20 cellular contexts compared by ENCODE assay signal in genomic region chr9:128304971-128305288, GRCh38. TPM values are rescaled to one million over a fixed set of nuclear protein-coding genes. Genes with fewer than 3 reads are reported as not detected.
A peak's percentile ranks its signal among the peaks of the same experiment; 100 is the strongest.
DNase-seq lines count a peak whose midpoint lies in the region; TF ChIP-seq lines count a peak whose summit lies in the region.
"Had no signal": no experiment of that assay in that cellular context is flagged by ENCODE, and none has a peak within 500 bp of the region (broad histone marks: within the 10 kb centered on the region; RNA-seq: fewer than 3 reads in every experiment).

No MANE protein-coding gene starts in this region.

- TF ChIP-seq EP300 in transverse colon (IDR thresholded peaks at IDR 0.05; ENCODE audit: low read depth): no peak

- TF ChIP-seq CTCF in brain microvascular endothelial cell (IDR thresholded peaks at IDR 0.05; ENCODE audit: low read depth, low read length, missing control alignments): no peak
- no peak for TF ChIP-seq CTCF in transverse colon (IDR thresholded peaks at IDR 0.05)

- in situ Hi-C loops in brain microvascular endothelial cell (cut with HindIII; ENCODE audit: low pct_ligation_motif_present, low sequenced_read_pairs): no loop called here
- in situ Hi-C loops in transverse colon (cut with MboI; ENCODE audit: low pct_ligation_motif_present in 1 of 4, low pct_unique_long_range_greater_than_20kb in 1 of 4, low sequenced_read_pairs in 3 of 4): no loop called here

- 63 to 67% methylated on average over 4 to 5 of the region's 5 CpGs for WGBS in transverse colon (ENCODE audit: low coverage in 1 of 2), 2 donors

- H3K9me3 ChIP-seq in transverse colon: no peaks in the 10 kb centered on the region
- H3K9me3 ChIP-seq: spleen, tibial nerve had no signal

- peak overlapping the region; percentile 3 for H3K27ac ChIP-seq in brain microvascular endothelial cell
- H3K27ac ChIP-seq in transverse colon: no peak overlapping the region
- H3K27ac ChIP-seq: 22Rv1, HL-60, neural progenitor cell, spleen, tibial nerve had no signal

- intact Hi-C loops in transverse colon (cut with DNase I; ENCODE audit: low total_unique reads): no loop called here

- H3K27me3 ChIP-seq in brain microvascular endothelial cell (replicated peaks): no peaks in the 10 kb centered on the region
- no peaks in the 10 kb centered on the region for H3K27me3 ChIP-seq in transverse colon
- H3K27me3 ChIP-seq: neural progenitor cell, spleen, tibial nerve had no signal

- DNase-seq in NCI-H524 (lab: John Stamatoyannopoulos, UW): peak; percentile 23 to 30
- DNase-seq in NCI-H524 treated with DMSO at 0.1 percent for 48 hours (lab: John Stamatoyannopoulos, UW): no peak
- DNase-seq in brain microvascular endothelial cell: peak; percentile 36
- peak; percentile 18 for DNase-seq in transverse colon
- DNase-seq in AG08396 (ENCODE audit: low spot score): no peak
- DNase-seq in stimulated activated CD4-positive, alpha-beta T cell treated with anti-CD3 and anti-CD28 coated beads, Interleukin-4, amount 100 ng/mL, for 1 hour: no peak
- DNase-seq: activated CD8-positive, alpha-beta memory T cell treated with anti-CD3 and anti-CD28 coated beads, Interleukin-2, amount 10 ng/mL, durations not matched to agents 7 days and 5 days; activated effector memory CD4-positive, alpha-beta T cell treated with Interleukin-2 at 50 U/mL for 16 hours; DND-41; foreskin melanocyte; midbrain; MV-4-11; NCI-H2029 treated with DMSO at 0.1 percent for 48 hours; NCI-H510A treated with DMSO at 0.1 percent for 48 hours; OCI-M1; spleen had no signal

- no peak for TF ChIP-seq POLR2A in transverse colon (IDR thresholded peaks at IDR 0.05)

- H3K4me3 ChIP-seq in brain microvascular endothelial cell (ENCODE audit: low read depth, low read length): no peak overlapping the region
- no peak overlapping the region for H3K4me3 ChIP-seq in transverse colon
- H3K4me3 ChIP-seq: neural progenitor cell, spleen, tibial nerve had no signal

- H3K4me1 ChIP-seq in transverse colon: no peaks in the 10 kb centered on the region
- H3K4me1 ChIP-seq: neural progenitor cell had no signal

- H3K36me3 ChIP-seq in brain microvascular endothelial cell (replicated peaks) (peaks cover 16% of the 10 kb centered on the region), transverse colon (peaks cover 0 to 7% (median 3%) of the 10 kb centered on the region in 4 donors)
- H3K36me3 ChIP-seq: neural progenitor cell had no signal

RNA-seq across cellular contexts. Expression of gene TRUB2, which starts 17.3 kb away (rescaled TPM):
- 10 to 100 TPM in 3 of 4 donors, 1 to 10 TPM in 1; 6.0 to 47.0 (median 12.5) TPM for total RNA-seq in transverse colon

RNA-seq across cellular contexts. Expression of gene COQ4, which starts 17.7 kb away (rescaled TPM):
- total RNA-seq in transverse colon: 100 to 1,000 TPM in 3 of 4 donors, 10 to 100 TPM in 1; 90.8 to 117 (median 109) TPM

RNA-seq across cellular contexts. Expression of gene SWI5, which starts 28.9 kb away (rescaled TPM):
- total RNA-seq in transverse colon: 10 to 100 TPM in 2 of 4 donors, 1 to 10 TPM in 1, not detected in 1; 7.8 to 20.8 (median 20.8) TPM

RNA-seq across cellular contexts. Expression of gene GOLGA2, which starts 29.1 kb away (rescaled TPM):
- 100 to 1,000 TPM in 1 of 4 donors, 10 to 100 TPM in 3; 69.9 to 206 (median 75.5) TPM for total RNA-seq in transverse colon

RNA-seq across cellular contexts. Expression of gene SLC27A4, which starts 35.4 kb away (rescaled TPM):
- 10 to 100 TPM; 26.3 to 92.4 (median 44.2) TPM for total RNA-seq in transverse colon

Comparison
In these comparisons a context has a peak if more than half of its experiments do, and no peak if none do; other contexts are left out.
1. DNase-seq: peak in NCI-H524 (2 of 2), brain microvascular endothelial cell (single experiment) and transverse colon (single experiment); none in NCI-H524 treated with DMSO at 0.1 percent for 48 hours (single experiment), AG08396 (single experiment) and stimulated activated CD4-positive, alpha-beta T cell treated with anti-CD3 and anti-CD28 coated beads, Interleukin-4, amount 100 ng/mL, for 1 hour (single experiment).